2 cellular contexts compared by ENCODE assay signal in the genomic region with DNA sequence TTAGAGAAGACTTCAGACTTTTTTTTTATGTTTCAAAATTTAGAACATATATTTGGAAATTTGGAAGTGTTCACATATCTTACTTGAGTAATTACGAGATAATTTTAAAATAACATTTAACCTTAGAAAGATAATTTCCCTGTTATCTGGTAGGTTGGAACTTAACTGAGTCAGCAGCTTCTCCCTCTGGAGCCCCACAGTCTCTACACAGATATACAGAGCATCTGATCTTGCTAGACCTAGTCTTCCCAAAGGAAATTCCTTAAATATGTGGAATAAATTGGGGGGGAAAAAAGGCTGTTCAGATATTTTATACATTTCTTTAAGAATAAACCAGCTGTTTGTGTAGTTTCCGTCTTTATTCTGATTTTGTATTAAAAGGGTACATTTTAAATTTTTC.
TF ChIP-seq lines count a peak whose summit lies in the region.

No MANE protein-coding gene starts in this region.

TF ChIP-seq in IMR-90, 13 proteins besides CTCF, POLR2A, EP300 and RAD21:
- TF ChIP-seq MAFK (IDR thresholded peaks at IDR 0.05; ENCODE audit: low read depth, low read length) = peak; percentile 67
- no peak for TF ChIP-seq RCOR1 (IDR thresholded peaks at IDR 0.05; ENCODE audit: insufficient replicate concordance, low read length)
- no peak for TF ChIP-seq MAZ (IDR thresholded peaks at IDR 0.05; ENCODE audit: borderline replicate concordance, low read depth, low read length)

TF ChIP-seq in K562, 482 proteins besides CTCF, POLR2A, EP300 and RAD21:
- TF ChIP-seq ZNF316 (IDR thresholded peaks at IDR 0.05) = peak; percentile 46; the same call in 1 of the 2 replicates
- TF ChIP-seq MAFK (IDR thresholded peaks at IDR 0.05; ENCODE audit: low read length) = 0 out of 2 replicates have a peak, but pooled peaks have one; percentile 11
- TF ChIP-seq MAFF (IDR thresholded peaks at IDR 0.05; ENCODE audit: low read length) = peak; percentile 26; the same call in 1 of the 2 replicates
- TF ChIP-seq C11orf30 (IDR thresholded peaks at IDR 0.05; ENCODE audit: low read depth) = peak; percentile 39; the same call in 1 of the 2 replicates
- TF ChIP-seq ZNF347 (CRISPR knock-in tag; IDR thresholded peaks at IDR 0.05; ENCODE audit: low read depth) = no peak
- TF ChIP-seq ATF7 (IDR thresholded peaks at IDR 0.05) = no peak
- no peak for TF ChIP-seq THAP12 (CRISPR knock-in tag; IDR thresholded peaks at IDR 0.05)
